13 cellular contexts compared by ENCODE assay signal in the genomic region with DNA sequence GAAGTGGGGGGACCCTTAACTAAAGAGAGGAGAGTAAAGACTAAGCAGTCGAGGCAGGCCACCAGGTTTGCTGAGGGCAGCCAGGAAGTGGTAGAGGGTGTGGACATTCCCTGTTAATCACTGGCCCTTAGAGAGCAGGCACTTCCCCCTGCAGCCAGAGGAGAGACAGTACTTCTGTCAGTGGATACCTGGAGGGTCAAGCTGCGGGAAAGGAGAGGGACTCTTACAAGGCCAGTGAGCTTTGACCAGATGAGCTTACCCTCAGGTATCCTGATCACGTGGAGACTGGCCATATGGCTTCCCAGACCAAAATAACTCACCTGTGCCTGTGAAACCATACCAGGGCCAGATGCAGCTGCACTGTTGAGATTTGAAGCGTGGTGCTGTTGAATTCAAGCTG. TPM values are rescaled to one million over a fixed set of nuclear protein-coding genes. Genes with fewer than 3 reads are reported as not detected.
DNase-seq lines count a peak whose midpoint lies in the region; ATAC-seq, FAIRE-seq and TF ChIP-seq lines count a peak whose summit lies in the region.
"Had no signal": no experiment of that assay in that cellular context is flagged by ENCODE, and none has a peak within 500 bp of the region (broad histone marks: within the 10 kb centered on the region; RNA-seq: fewer than 3 reads in every experiment).

No MANE protein-coding gene starts in this region.

- H3K4me3 ChIP-seq in lower lobe of right lung: no peak overlapping the region

- H3K27me3 Mint-ChIP-seq in HFFc6 (ENCODE audit: insufficient read depth): peaks cover 2% of the 10 kb centered on the region; the same call in 1 of the 2 replicates
- no peaks in the 10 kb centered on the region for H3K27me3 Mint-ChIP-seq in activated naive CD8-positive, alpha-beta T cell treated with anti-CD3 and anti-CD28 coated beads for 36 hours

- H3K4me1 Mint-ChIP-seq in HFFc6 (ENCODE audit: low read depth): peaks cover 81% of the 10 kb centered on the region
- peaks cover 83% of the 10 kb centered on the region for H3K4me1 Mint-ChIP-seq in activated naive CD8-positive, alpha-beta T cell treated with anti-CD3 and anti-CD28 coated beads for 36 hours

- ATAC-seq in lower lobe of right lung (peak; percentile 35 to 63), GM21529 (IDR thresholded peaks at IDR 0.05; ENCODE audit: unreplicated experiment) (no peak)

- no peak for TF ChIP-seq POLR2A in GM12891 (IDR thresholded peaks at IDR 0.05; ENCODE audit: low read depth, low read length)

- TF ChIP-seq CTCF in C4-2B (conservative IDR thresholded peaks at IDR 0.05) (no peak), HFFc6 (IDR thresholded peaks at IDR 0.05) (peak; percentile 17; the same call in 1 of the 2 replicates), lower lobe of right lung (IDR thresholded peaks at IDR 0.05) (no peak)

- intact Hi-C loops in lower lobe of right lung (cut with DNase I): no loop called here

- H3K36me3 Mint-ChIP-seq in HFFc6 (ENCODE audit: low read depth): no peaks in the 10 kb centered on the region
- no peaks in the 10 kb centered on the region for H3K36me3 Mint-ChIP-seq in activated naive CD8-positive, alpha-beta T cell treated with anti-CD3 and anti-CD28 coated beads for 36 hours
- H3K36me3 Mint-ChIP-seq: CD14-positive monocyte had no signal

- DNase-seq in HFFc6 (no peak), lower lobe of right lung (no peak), SIG-M5 (lab: John Stamatoyannopoulos, UW) (no peak), COLO829 (ENCODE audit: low spot score) (no peak), GM12891 (ENCODE audit: insufficient read length, low spot score) (no peak)
- DNase-seq in activated naive CD8-positive, alpha-beta T cell treated with anti-CD3 and anti-CD28 coated beads for 36 hours: no peak
- DNase-seq: cortex of kidney, NCI-H2029, nephron progenitor cell had no signal

- no peaks in the 10 kb centered on the region for H3K9me3 ChIP-seq in lower lobe of right lung

- H3K4me3 Mint-ChIP-seq in HFFc6: no peak overlapping the region
- H3K4me3 Mint-ChIP-seq in activated naive CD8-positive, alpha-beta T cell treated with anti-CD3 and anti-CD28 coated beads for 36 hours: no peak overlapping the region
- H3K4me3 Mint-ChIP-seq: CD14-positive monocyte, nephron progenitor cell had no signal

- H3K27me3 ChIP-seq in lower lobe of right lung (ENCODE audit: low read depth): peaks cover 3% of the 10 kb centered on the region

- no peaks in the 10 kb centered on the region for H3K9me3 Mint-ChIP-seq in HFFc6
- H3K9me3 Mint-ChIP-seq in activated naive CD8-positive, alpha-beta T cell treated with anti-CD3 and anti-CD28 coated beads for 36 hours: no peaks in the 10 kb centered on the region
- H3K9me3 Mint-ChIP-seq: CD14-positive monocyte, nephron progenitor cell had no signal

- no peak for FAIRE-seq in GM12891 (lab: Jason Lieb, UNC)
- FAIRE-seq: TTC549 had no signal

- H3K4me1 ChIP-seq in lower lobe of right lung: peaks cover 33% of the 10 kb centered on the region

- H3K36me3 ChIP-seq in lower lobe of right lung: no peaks in the 10 kb centered on the region

- H3K27ac ChIP-seq in C4-2B (peak overlapping the region; percentile 11; the same call in 1 of the 2 replicates), lower lobe of right lung (no peak overlapping the region)

- no peak overlapping the region; the same call in 1 of the 2 replicates for H3K27ac Mint-ChIP-seq in HFFc6
- peak overlapping the region; percentile 40 for H3K27ac Mint-ChIP-seq in activated naive CD8-positive, alpha-beta T cell treated with anti-CD3 and anti-CD28 coated beads for 36 hours
- H3K27ac Mint-ChIP-seq: nephron progenitor cell had no signal

TF ChIP-seq in GM12891, 5 proteins besides CTCF, POLR2A, EP300 and RAD21:
- no peak for TF ChIP-seq POU2F2 (IDR thresholded peaks at IDR 0.05; ENCODE audit: low read depth, low read length)
- no peak for TF ChIP-seq TAF1 (IDR thresholded peaks at IDR 0.05; ENCODE audit: low read depth, low read length)
- no peak for TF ChIP-seq SPI1 (IDR thresholded peaks at IDR 0.05; ENCODE audit: low read depth, low read length)
- TF ChIP-seq PAX5 (IDR thresholded peaks at IDR 0.05; ENCODE audit: insufficient read depth, low read length, severe bottlenecking): no peak
- TF ChIP-seq POLR2AphosphoS5 (IDR thresholded peaks at IDR 0.05; ENCODE audit: low read depth, low read length): no peak

RNA-seq across cellular contexts. Expression of a gene that starts 28.6 kb away (rescaled TPM):
- 100 to 1,000 TPM; 143 to 270 (median 148) TPM for total RNA-seq in HFFc6 (2021; fragmentation: NEBNext Ultra II Directional; extraction: Animal tissue kit (Norgen Biotek cat#: 25700))
- total RNA-seq in activated naive CD8-positive, alpha-beta T cell treated with anti-CD3 and anti-CD28 coated beads for 36 hours: 10 to 100 TPM in 1 of 2 experiments, 1 to 10 TPM in 1; 9.6 to 10.2 TPM
- total RNA-seq in lower lobe of right lung: 70.4 TPM
- 0.30 TPM for polyA plus RNA-seq in GM12891 (2012; ENCODE audit: low read depth, missing spikeins)
